In genomic region chr16:84704253-84704652, GRCh38 we compare ENCODE assay signal across 2 cellular contexts.
TF ChIP-seq lines count a peak whose summit lies in the region.

No MANE protein-coding gene starts in this region.

TF ChIP-seq in HEK293, 187 proteins besides CTCF, POLR2A, EP300 and RAD21 (continues in another document):
- TF ChIP-seq ZNF624 (tag by site-specific recombination; IDR thresholded peaks at IDR 0.05) (no peak), ZNF510 (tag by site-specific recombination; IDR thresholded peaks at IDR 0.05; ENCODE audit: insufficient replicate concordance) (no peak), HOXC10 (CRISPR knock-in tag; IDR thresholded peaks at IDR 0.05) (no peak), ZNF654 (tag by site-specific recombination; IDR thresholded peaks at IDR 0.05; ENCODE audit: low read depth) (no peak), ZNF76 (tag by site-specific recombination; IDR thresholded peaks at IDR 0.05; ENCODE audit: borderline replicate concordance, low read depth) (no peak), FEZF1 (tag by site-specific recombination; IDR thresholded peaks at IDR 0.05) (peak; percentile 92), EGR2 (tag by site-specific recombination; IDR thresholded peaks at IDR 0.05; ENCODE audit: low read depth) (no peak), ZNF398 (tag by site-specific recombination; IDR thresholded peaks at IDR 0.05) (no peak)
- TF ChIP-seq, protein P1, sequence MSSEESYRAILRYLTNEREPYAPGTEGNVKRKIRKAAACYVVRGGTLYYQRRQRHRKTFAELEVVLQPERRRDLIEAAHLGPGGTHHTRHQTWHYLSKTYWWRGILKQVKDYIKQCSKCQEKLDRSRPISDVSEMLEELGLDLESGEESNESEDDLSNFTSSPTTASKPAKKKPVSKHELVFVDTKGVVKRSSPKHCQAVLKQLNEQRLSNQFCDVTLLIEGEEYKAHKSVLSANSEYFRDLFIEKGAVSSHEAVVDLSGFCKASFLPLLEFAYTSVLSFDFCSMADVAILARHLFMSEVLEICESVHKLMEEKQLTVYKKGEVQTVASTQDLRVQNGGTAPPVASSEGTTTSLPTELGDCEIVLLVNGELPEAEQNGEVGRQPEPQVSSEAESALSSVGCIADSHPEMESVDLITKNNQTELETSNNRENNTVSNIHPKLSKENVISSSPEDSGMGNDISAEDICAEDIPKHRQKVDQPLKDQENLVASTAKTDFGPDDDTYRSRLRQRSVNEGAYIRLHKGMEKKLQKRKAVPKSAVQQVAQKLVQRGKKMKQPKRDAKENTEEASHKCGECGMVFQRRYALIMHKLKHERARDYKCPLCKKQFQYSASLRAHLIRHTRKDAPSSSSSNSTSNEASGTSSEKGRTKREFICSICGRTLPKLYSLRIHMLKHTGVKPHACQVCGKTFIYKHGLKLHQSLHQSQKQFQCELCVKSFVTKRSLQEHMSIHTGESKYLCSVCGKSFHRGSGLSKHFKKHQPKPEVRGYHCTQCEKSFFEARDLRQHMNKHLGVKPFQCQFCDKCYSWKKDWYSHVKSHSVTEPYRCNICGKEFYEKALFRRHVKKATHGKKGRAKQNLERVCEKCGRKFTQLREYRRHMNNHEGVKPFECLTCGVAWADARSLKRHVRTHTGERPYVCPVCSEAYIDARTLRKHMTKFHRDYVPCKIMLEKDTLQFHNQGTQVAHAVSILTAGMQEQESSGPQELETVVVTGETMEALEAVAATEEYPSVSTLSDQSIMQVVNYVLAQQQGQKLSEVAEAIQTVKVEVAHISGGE (tag by site-specific recombination; conservative IDR thresholded peaks at IDR 0.05; ENCODE audit: low read depth), result no peak
- TF ChIP-seq, protein P2, sequence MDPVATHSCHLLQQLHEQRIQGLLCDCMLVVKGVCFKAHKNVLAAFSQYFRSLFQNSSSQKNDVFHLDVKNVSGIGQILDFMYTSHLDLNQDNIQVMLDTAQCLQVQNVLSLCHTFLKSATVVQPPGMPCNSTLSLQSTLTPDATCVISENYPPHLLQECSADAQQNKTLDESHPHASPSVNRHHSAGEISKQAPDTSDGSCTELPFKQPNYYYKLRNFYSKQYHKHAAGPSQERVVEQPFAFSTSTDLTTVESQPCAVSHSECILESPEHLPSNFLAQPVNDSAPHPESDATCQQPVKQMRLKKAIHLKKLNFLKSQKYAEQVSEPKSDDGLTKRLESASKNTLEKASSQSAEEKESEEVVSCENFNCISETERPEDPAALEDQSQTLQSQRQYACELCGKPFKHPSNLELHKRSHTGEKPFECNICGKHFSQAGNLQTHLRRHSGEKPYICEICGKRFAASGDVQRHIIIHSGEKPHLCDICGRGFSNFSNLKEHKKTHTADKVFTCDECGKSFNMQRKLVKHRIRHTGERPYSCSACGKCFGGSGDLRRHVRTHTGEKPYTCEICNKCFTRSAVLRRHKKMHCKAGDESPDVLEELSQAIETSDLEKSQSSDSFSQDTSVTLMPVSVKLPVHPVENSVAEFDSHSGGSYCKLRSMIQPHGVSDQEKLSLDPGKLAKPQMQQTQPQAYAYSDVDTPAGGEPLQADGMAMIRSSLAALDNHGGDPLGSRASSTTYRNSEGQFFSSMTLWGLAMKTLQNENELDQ (tag by site-specific recombination; IDR thresholded peaks at IDR 0.05; ENCODE audit: low read depth), result no peak
- TF ChIP-seq, protein P3, sequence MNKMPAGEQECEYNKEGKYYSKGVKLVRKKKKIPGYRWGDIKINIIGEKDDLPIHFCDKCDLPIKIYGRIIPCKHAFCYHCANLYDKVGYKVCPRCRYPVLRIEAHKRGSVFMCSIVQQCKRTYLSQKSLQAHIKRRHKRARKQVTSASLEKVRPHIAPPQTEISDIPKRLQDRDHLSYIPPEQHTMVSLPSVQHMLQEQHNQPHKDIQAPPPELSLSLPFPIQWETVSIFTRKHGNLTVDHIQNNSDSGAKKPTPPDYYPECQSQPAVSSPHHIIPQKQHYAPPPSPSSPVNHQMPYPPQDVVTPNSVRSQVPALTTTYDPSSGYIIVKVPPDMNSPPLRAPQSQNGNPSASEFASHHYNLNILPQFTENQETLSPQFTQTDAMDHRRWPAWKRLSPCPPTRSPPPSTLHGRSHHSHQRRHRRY (tag by site-specific recombination; IDR thresholded peaks at IDR 0.05), result no peak
- TF ChIP-seq, protein P4, sequence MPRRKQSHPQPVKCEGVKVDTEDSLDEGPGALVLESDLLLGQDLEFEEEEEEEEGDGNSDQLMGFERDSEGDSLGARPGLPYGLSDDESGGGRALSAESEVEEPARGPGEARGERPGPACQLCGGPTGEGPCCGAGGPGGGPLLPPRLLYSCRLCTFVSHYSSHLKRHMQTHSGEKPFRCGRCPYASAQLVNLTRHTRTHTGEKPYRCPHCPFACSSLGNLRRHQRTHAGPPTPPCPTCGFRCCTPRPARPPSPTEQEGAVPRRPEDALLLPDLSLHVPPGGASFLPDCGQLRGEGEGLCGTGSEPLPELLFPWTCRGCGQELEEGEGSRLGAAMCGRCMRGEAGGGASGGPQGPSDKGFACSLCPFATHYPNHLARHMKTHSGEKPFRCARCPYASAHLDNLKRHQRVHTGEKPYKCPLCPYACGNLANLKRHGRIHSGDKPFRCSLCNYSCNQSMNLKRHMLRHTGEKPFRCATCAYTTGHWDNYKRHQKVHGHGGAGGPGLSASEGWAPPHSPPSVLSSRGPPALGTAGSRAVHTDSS (tag by site-specific recombination; IDR thresholded peaks at IDR 0.05), result no peak

TF ChIP-seq in K562, 482 proteins besides CTCF, POLR2A, EP300 and RAD21:
- TF ChIP-seq FOXK1 (CRISPR knock-in tag; IDR thresholded peaks at IDR 0.05; ENCODE audit: borderline replicate concordance) (no peak), WHSC1 (IDR thresholded peaks at IDR 0.05; ENCODE audit: low read length) (no peak), MEIS2 (IDR thresholded peaks at IDR 0.05; ENCODE audit: partially characterized antibody) (peak; percentile 39), RFX7 (CRISPR knock-in tag; IDR thresholded peaks at IDR 0.05) (no peak), ZNF316 (IDR thresholded peaks at IDR 0.05) (no peak), ZFP91 (CRISPR knock-in tag; IDR thresholded peaks at IDR 0.05) (no peak), PBX2 (CRISPR knock-in tag; IDR thresholded peaks at IDR 0.05; ENCODE audit: low read depth) (no peak), PBX2 (tag; conservative IDR thresholded peaks at IDR 0.05; ENCODE audit: low read depth) (peak; percentile 17; the same call in 1 of the 2 replicates), PHF8 (IDR thresholded peaks at IDR 0.05; ENCODE audit: borderline replicate concordance, low read length) (no peak), ZNF143 (CRISPR knock-in tag; IDR thresholded peaks at IDR 0.05) (no peak), TEAD2 (tag; IDR thresholded peaks at IDR 0.05) (no peak), NFIC (IDR thresholded peaks at IDR 0.05) (peak; percentile 55), FOXA1 (IDR thresholded peaks at IDR 0.05; ENCODE audit: borderline replicate concordance) (no peak), HES1 (IDR thresholded peaks at IDR 0.05; ENCODE audit: low read depth) (no peak), RHOXF2B (CRISPR knock-in tag; conservative IDR thresholded peaks at IDR 0.05) (no peak), GATA2 (CRISPR knock-in tag; IDR thresholded peaks at IDR 0.05) (no peak), FOXK2 (conservative IDR thresholded peaks at IDR 0.05 in 1 of 2, IDR thresholded peaks at IDR 0.05 in 1 of 2; ENCODE audit: low read depth in 2 of 2) (no peak)
- TF ChIP-seq, protein P5, sequence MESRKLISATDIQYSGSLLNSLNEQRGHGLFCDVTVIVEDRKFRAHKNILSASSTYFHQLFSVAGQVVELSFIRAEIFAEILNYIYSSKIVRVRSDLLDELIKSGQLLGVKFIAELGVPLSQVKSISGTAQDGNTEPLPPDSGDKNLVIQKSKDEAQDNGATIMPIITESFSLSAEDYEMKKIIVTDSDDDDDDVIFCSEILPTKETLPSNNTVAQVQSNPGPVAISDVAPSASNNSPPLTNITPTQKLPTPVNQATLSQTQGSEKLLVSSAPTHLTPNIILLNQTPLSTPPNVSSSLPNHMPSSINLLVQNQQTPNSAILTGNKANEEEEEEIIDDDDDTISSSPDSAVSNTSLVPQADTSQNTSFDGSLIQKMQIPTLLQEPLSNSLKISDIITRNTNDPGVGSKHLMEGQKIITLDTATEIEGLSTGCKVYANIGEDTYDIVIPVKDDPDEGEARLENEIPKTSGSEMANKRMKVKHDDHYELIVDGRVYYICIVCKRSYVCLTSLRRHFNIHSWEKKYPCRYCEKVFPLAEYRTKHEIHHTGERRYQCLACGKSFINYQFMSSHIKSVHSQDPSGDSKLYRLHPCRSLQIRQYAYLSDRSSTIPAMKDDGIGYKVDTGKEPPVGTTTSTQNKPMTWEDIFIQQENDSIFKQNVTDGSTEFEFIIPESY (CRISPR knock-in tag; IDR thresholded peaks at IDR 0.05), result no peak
- TF ChIP-seq, protein P6, sequence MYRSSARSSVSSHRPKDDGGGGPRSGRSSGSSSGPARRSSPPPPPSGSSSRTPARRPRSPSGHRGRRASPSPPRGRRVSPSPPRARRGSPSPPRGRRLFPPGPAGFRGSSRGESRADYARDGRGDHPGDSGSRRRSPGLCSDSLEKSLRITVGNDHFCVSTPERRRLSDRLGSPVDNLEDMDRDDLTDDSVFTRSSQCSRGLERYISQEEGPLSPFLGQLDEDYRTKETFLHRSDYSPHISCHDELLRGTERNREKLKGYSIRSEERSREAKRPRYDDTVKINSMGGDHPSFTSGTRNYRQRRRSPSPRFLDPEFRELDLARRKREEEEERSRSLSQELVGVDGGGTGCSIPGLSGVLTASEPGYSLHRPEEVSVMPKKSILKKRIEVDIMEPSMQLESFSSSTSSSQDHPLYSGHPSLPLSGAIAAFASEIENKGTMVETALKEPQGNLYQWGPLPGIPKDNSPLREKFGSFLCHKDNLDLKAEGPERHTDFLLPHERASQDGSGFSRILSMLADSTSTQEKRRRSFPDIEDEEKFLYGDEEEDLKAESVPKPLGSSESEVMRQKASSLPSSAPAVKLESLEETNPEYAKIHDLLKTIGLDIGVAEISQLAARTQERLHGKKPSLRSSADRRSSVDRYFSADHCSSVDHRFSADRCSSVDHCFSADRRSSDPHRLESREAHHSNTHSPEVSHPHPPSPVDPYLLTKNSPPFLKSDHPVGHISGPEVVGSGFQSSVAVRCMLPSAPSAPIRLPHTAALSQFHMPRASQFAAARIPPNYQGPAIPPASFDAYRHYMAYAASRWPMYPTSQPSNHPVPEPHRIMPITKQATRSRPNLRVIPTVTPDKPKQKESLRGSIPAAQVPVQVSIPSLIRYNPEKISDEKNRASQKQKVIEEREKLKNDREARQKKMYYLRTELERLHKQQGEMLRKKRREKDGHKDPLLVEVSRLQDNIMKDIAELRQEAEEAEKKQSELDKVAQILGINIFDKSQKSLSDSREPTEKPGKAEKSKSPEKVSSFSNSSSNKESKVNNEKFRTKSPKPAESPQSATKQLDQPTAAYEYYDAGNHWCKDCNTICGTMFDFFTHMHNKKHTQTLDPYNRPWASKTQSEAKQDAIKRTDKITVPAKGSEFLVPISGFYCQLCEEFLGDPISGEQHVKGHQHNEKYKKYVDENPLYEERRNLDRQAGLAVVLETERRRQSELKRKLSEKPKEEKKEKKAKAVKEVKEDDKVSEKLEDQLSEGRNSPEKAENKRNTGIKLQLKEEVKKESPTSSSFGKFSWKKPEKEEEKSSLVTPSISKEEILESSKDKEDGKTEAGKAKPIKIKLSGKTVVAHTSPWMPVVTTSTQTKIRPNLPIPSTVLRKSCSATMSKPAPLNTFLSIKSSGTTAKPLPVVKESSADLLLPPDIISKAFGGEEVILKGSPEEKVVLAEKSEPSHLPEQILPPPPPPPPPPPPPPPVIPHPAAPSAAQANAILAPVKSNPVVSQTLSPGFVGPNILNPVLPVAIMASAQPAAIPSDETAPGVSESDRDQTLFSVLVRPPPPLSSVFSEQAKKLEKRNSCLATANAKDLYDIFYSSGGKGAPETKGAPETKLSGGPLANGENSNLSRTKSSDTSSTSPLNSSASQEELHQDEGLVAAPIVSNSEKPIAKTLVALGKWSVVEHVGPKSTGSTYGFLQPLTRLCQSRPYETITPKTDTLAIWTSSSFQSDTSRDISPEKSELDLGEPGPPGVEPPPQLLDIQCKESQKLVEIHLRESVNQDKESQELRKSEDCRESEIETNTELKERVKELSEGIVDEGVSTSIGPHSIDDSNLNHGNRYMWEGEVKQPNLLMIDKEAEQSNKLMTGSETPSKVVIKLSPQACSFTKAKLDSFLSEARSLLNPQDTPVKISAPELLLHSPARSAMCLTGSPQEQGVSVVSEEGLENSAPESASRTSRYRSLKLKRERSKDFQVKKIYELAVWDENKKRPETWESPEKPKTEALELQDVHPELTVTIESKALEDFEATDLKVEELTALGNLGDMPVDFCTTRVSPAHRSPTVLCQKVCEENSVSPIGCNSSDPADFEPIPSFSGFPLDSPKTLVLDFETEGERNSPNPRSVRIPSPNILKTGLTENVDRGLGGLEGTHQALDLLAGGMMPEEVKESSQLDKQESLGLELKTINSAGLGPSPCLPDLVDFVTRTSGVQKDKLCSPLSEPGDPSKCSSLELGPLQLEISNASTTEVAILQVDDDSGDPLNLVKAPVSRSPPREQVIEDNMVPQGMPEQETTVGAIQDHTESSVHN (IDR thresholded peaks at IDR 0.05; ENCODE audit: borderline replicate concordance in 1 of 2, low read depth in 1 of 2), result no peak
